In genomic region chr4:179762840-179763239, GRCh38 we compare ENCODE assay signal across 1 cellular context.
TF ChIP-seq lines count a peak whose summit lies in the region.

No MANE protein-coding gene starts in this region.

TF ChIP-seq in GM12878, 131 proteins besides CTCF, POLR2A, EP300 and RAD21 (continued from another document):
- no peak for TF ChIP-seq ZSCAN29 (IDR thresholded peaks at IDR 0.05)
- no peak for TF ChIP-seq NKRF (conservative IDR thresholded peaks at IDR 0.05)
- no peak for TF ChIP-seq MAX (IDR thresholded peaks at IDR 0.05; ENCODE audit: low read depth, low read length)
